In genomic region chr1:55195523-55196233, GRCh38 we compare ENCODE assay signal across 9 cellular contexts. TPM values are rescaled to one million over a fixed set of nuclear protein-coding genes. Genes with fewer than 3 reads are reported as not detected.
DNase-seq lines count a peak whose midpoint lies in the region; ATAC-seq and TF ChIP-seq lines count a peak whose summit lies in the region.
"Had no signal": no experiment of that assay in that cellular context is flagged by ENCODE, and none has a peak within 500 bp of the region (broad histone marks: within the 10 kb centered on the region; RNA-seq: fewer than 3 reads in every experiment).

No MANE protein-coding gene starts in this region.

- ATAC-seq in GM18907 (IDR thresholded peaks at IDR 0.05; ENCODE audit: unreplicated experiment) (peak; percentile 80), HG02973 (IDR thresholded peaks at IDR 0.05; ENCODE audit: unreplicated experiment) (peak; percentile 60), GM18858 (IDR thresholded peaks at IDR 0.05; ENCODE audit: unreplicated experiment) (no peak)
- peak; percentile 75 for ATAC-seq in activated CD8-positive, alpha-beta T cell treated with anti-CD3 and anti-CD28 coated beads for 36 hours

- no peak overlapping the region for H2AFZ ChIP-seq in PC-9

- no peaks in the 10 kb centered on the region for H3K9me2 ChIP-seq in PC-9 (ENCODE audit: insufficient read depth)

- H3K36me3 Mint-ChIP-seq in activated CD8-positive, alpha-beta T cell treated with anti-CD3 and anti-CD28 coated beads for 36 hours (ENCODE audit: low read depth), result peaks cover 27% of the 10 kb centered on the region

- H3K9me3 ChIP-seq in neutrophil (no peaks in the 10 kb centered on the region), PC-9 (ENCODE audit: insufficient read depth, low read depth) (no peaks in the 10 kb centered on the region)

- intact Hi-C loops in activated CD8-positive, alpha-beta T cell treated with anti-CD3 and anti-CD28 coated beads for 36 hours (cut with micrococcal nuclease), result no loop called here
- intact Hi-C loops in PC-9 (cut with micrococcal nuclease; ENCODE audit: unreplicated experiment), result no loop called here

- H3K27me3 ChIP-seq in neutrophil, result no peaks in the 10 kb centered on the region
- no peaks in the 10 kb centered on the region for H3K27me3 ChIP-seq in PC-9 (ENCODE audit: insufficient read depth, low read depth)

- DNase-seq in activated CD8-positive, alpha-beta T cell treated with anti-CD3 and anti-CD28 coated beads for 36 hours, result no peak
- no peak for DNase-seq in midbrain (lab: John Stamatoyannopoulos, UW)
- no peak for DNase-seq in PC-9
- DNase-seq in GOT3 (lab: John Stamatoyannopoulos, UW), result no peak
- DNase-seq: NCI-H2227 treated with DMSO at 0.1 percent for 48 hours had no signal

- H3K27ac ChIP-seq in neutrophil (peak overlapping the region; percentile 45), PC-9 (no peak overlapping the region)

- H3F3A ChIP-seq in PC-9 (ENCODE audit: insufficient read depth, low read depth), result no peaks in the 10 kb centered on the region

- peaks cover 23 to 24% of the 10 kb centered on the region in 2 experiments for H3K4me1 ChIP-seq in neutrophil (ENCODE audit: control insufficient read depth in 1 of 2, insufficient read depth in 1 of 2, low read depth in 1 of 2, low read length in 1 of 2)
- H3K4me1 ChIP-seq in PC-9 (replicated peaks; ENCODE audit: insufficient read depth), result 0 out of 2 replicates have a peak, but pooled peaks cover 7% of the 10 kb centered on the region

- no peak for TF ChIP-seq CTCF in activated CD8-positive, alpha-beta T cell treated with anti-CD3 and anti-CD28 coated beads for 36 hours (IDR thresholded peaks at IDR 0.05)
- TF ChIP-seq CTCF in neutrophil (IDR thresholded peaks at IDR 0.05) (no peak), PC-9 (conservative IDR thresholded peaks at IDR 0.05) (no peak)

- no peak overlapping the region for H3K4me2 ChIP-seq in PC-9

- peak overlapping the region; percentile 88 for H3K27ac Mint-ChIP-seq in activated CD8-positive, alpha-beta T cell treated with anti-CD3 and anti-CD28 coated beads for 36 hours

- no peaks in the 10 kb centered on the region for H3K27me3 Mint-ChIP-seq in activated CD8-positive, alpha-beta T cell treated with anti-CD3 and anti-CD28 coated beads for 36 hours

- CTCF ChIA-PET in activated CD8-positive, alpha-beta T cell treated with anti-CD3 and anti-CD28 coated beads for 36 hours (lab: Charles Lee), result interaction anchor here (1.4 to 3.3 kb wide), 3 partner anchors 15 to 83 kb away, joined by 4 to 11 read pairs (median 7); no protein-coding TSS in a partner anchor
- CTCF ChIA-PET in PC-9 (lab: Charles Lee), result no interaction called here

- peaks cover 29% of the 10 kb centered on the region for H4K20me1 ChIP-seq in PC-9 (ENCODE audit: insufficient read depth)

- H3K9me3 Mint-ChIP-seq in activated CD8-positive, alpha-beta T cell treated with anti-CD3 and anti-CD28 coated beads for 36 hours, result no peaks in the 10 kb centered on the region

- H3K4me3 ChIP-seq in neutrophil (ENCODE audit: low read depth in 1 of 2, low read length in 1 of 2) (no peak overlapping the region), PC-9 (no peak overlapping the region)

- H3K4me1 Mint-ChIP-seq in activated CD8-positive, alpha-beta T cell treated with anti-CD3 and anti-CD28 coated beads for 36 hours (ENCODE audit: low read depth), result peaks cover 69% of the 10 kb centered on the region

- peak overlapping the region; percentile 10 for H3K4me3 Mint-ChIP-seq in activated CD8-positive, alpha-beta T cell treated with anti-CD3 and anti-CD28 coated beads for 36 hours

- POLR2A ChIA-PET in activated CD8-positive, alpha-beta T cell treated with anti-CD3 and anti-CD28 coated beads for 36 hours (lab: Charles Lee), result interaction anchor here (0.6 to 2.2 kb wide), 5 partner anchors 9 to 20 kb away, joined by 3 to 5 read pairs (median 3); partner anchors contain the start of gene USP24
- POLR2A ChIA-PET in PC-9 (lab: Charles Lee; ENCODE audit: unreplicated experiment), result no interaction called here

- H3K79me2 ChIP-seq in PC-9 (ENCODE audit: low read depth), result peaks cover 93% of the 10 kb centered on the region

- no peaks in the 10 kb centered on the region for H3K36me3 ChIP-seq in neutrophil
- peaks cover 15% of the 10 kb centered on the region; the same call in 1 of the 2 replicates for H3K36me3 ChIP-seq in PC-9 (ENCODE audit: low read depth)

- BruUV-seq in PC-9 (replicated peaks; lab: Mats Ljungman, UMichigan), result no TSS peak

RNA-seq across cellular contexts. Expression of gene USP24, which starts 19.5 kb away (rescaled TPM):
- total RNA-seq in activated CD8-positive, alpha-beta T cell treated with anti-CD3 and anti-CD28 coated beads for 36 hours, result 10 to 100 TPM; 39.4 to 47.0 TPM
- total RNA-seq in PC-9 (2021), result 56.3 and 61.0 TPM in 2 replicates
